In genomic region chr3:149085828-149086231, GRCh38 we compare ENCODE assay signal across 1 cellular context.
TF ChIP-seq lines count a peak whose summit lies in the region.

No MANE protein-coding gene starts in this region.

TF ChIP-seq in K562, 482 proteins besides CTCF, POLR2A, EP300 and RAD21 (continued from another document and continues in another):
- peak; percentile 97 for TF ChIP-seq ARID1B (IDR thresholded peaks at IDR 0.05)
- no peak for TF ChIP-seq ZNF830 (CRISPR knock-in tag; IDR thresholded peaks at IDR 0.05)
- no peak for TF ChIP-seq MEIS2 (IDR thresholded peaks at IDR 0.05; ENCODE audit: partially characterized antibody)
- TF ChIP-seq E4F1 (CRISPR knock-in tag; IDR thresholded peaks at IDR 0.05; ENCODE audit: borderline replicate concordance), result no peak
- peak; percentile 18 for TF ChIP-seq SAP30 (IDR thresholded peaks at IDR 0.05; ENCODE audit: borderline replicate concordance, insufficient read depth, low read depth, low read length, poor library complexity, severe bottlenecking)
- TF ChIP-seq BRD9 (IDR thresholded peaks at IDR 0.05; ENCODE audit: low read depth, partially characterized antibody), result peak; percentile 18
- no peak for TF ChIP-seq ZNF146 (CRISPR knock-in tag; IDR thresholded peaks at IDR 0.05; ENCODE audit: unreplicated experiment)
- TF ChIP-seq PKNOX1 (IDR thresholded peaks at IDR 0.05), result no peak
- TF ChIP-seq HDAC2 (IDR thresholded peaks at IDR 0.05), result 0 out of 2 replicates have a peak, but pooled peaks have one; percentile 56
- no peak for TF ChIP-seq ZNF740 (CRISPR knock-in tag; IDR thresholded peaks at IDR 0.05)
- no peak for TF ChIP-seq ZNF740 (tag; IDR thresholded peaks at IDR 0.05)
- TF ChIP-seq SRSF1 (IDR thresholded peaks at IDR 0.05; ENCODE audit: low read depth, low read length), result no peak
- TF ChIP-seq BRF2 (IDR thresholded peaks at IDR 0.05; ENCODE audit: borderline replicate concordance, insufficient read depth, insufficient read length), result no peak
- TF ChIP-seq ARID3B (CRISPR knock-in tag; IDR thresholded peaks at IDR 0.05; ENCODE audit: borderline replicate concordance), result no peak
- peak; percentile 26; the same call in 1 of the 2 replicates for TF ChIP-seq BHLHE40 (IDR thresholded peaks at IDR 0.05; ENCODE audit: low read length)
- TF ChIP-seq RBM34 (IDR thresholded peaks at IDR 0.05; ENCODE audit: borderline replicate concordance, insufficient read depth, low read length), result no peak
- TF ChIP-seq PTBP1 (IDR thresholded peaks at IDR 0.05; ENCODE audit: low read depth, low read length), result no peak
- TF ChIP-seq L3MBTL2 (IDR thresholded peaks at IDR 0.05), result no peak
- no peak for TF ChIP-seq RBBP5 (IDR thresholded peaks at IDR 0.05; ENCODE audit: borderline replicate concordance, insufficient read depth, low read length, poor library complexity, severe bottlenecking)
- no peak for TF ChIP-seq ZNF280B (CRISPR knock-in tag; IDR thresholded peaks at IDR 0.05)
- TF ChIP-seq CCNT2 (IDR thresholded peaks at IDR 0.05; ENCODE audit: borderline replicate concordance, extremely low read depth, insufficient read length, low read depth, low read length), result peak; percentile 57
- TF ChIP-seq HES1 (IDR thresholded peaks at IDR 0.05; ENCODE audit: low read depth), result no peak
- no peak for TF ChIP-seq ZC3H4 (CRISPR knock-in tag; IDR thresholded peaks at IDR 0.05; ENCODE audit: borderline replicate concordance)
- TF ChIP-seq ZNF449 (CRISPR knock-in tag; IDR thresholded peaks at IDR 0.05), result no peak
- TF ChIP-seq RBM15 (IDR thresholded peaks at IDR 0.05; ENCODE audit: insufficient read depth, low read length), result no peak
- no peak for TF ChIP-seq SRSF3 (IDR thresholded peaks at IDR 0.05; ENCODE audit: insufficient read depth, low read length)
- 0 out of 2 replicates have a peak, but pooled peaks have one; percentile 17 for TF ChIP-seq ZBTB7A (IDR thresholded peaks at IDR 0.05; ENCODE audit: borderline replicate concordance, control insufficient read depth, low read depth, low read length)
- TF ChIP-seq HSF4 (CRISPR knock-in tag; IDR thresholded peaks at IDR 0.05; ENCODE audit: borderline replicate concordance), result no peak
- TF ChIP-seq PTRF (tag; IDR thresholded peaks at IDR 0.05), result no peak
- TF ChIP-seq STAT5A (IDR thresholded peaks at IDR 0.05; ENCODE audit: borderline replicate concordance, low read length), result peak; percentile 56; the same call in 1 of the 2 replicates
- TF ChIP-seq ZNF583 (CRISPR knock-in tag; IDR thresholded peaks at IDR 0.05), result no peak
- peak; percentile 87; the same call in 1 of the 2 replicates for TF ChIP-seq NCOA1 (IDR thresholded peaks at IDR 0.05; ENCODE audit: low read depth)
- no peak for TF ChIP-seq NR2C2 (CRISPR knock-in tag; IDR thresholded peaks at IDR 0.05)
- TF ChIP-seq NR2C2 (tag; IDR thresholded peaks at IDR 0.05), result no peak
- no peak for TF ChIP-seq MTF1 (CRISPR knock-in tag; IDR thresholded peaks at IDR 0.05; ENCODE audit: borderline replicate concordance)
- TF ChIP-seq MTA1 (IDR thresholded peaks at IDR 0.05; ENCODE audit: borderline replicate concordance), result peak; percentile 79
- TF ChIP-seq CREM (IDR thresholded peaks at IDR 0.05; ENCODE audit: low read depth), result peak; percentile 87
- TF ChIP-seq TAF15 (IDR thresholded peaks at IDR 0.05; ENCODE audit: low read depth, low read length), result no peak
- no peak for TF ChIP-seq ZNF274 (IDR thresholded peaks at IDR 0.05; ENCODE audit: borderline replicate concordance, low read depth, low read length)
- no peak for TF ChIP-seq HNRNPK (IDR thresholded peaks at IDR 0.05; ENCODE audit: low read depth, low read length, poor library complexity, severe bottlenecking)
- 0 out of 4 replicates have a peak, but pooled peaks of 1 of the 2 experiments have one; percentile 0 for TF ChIP-seq SRF (CRISPR knock-in tag; IDR thresholded peaks at IDR 0.05)
- peak; percentile 49 to 82; a peak in 2 of 4 replicates for TF ChIP-seq TBL1XR1 (IDR thresholded peaks at IDR 0.05; ENCODE audit: low read length in 2 of 2)
- no peak for TF ChIP-seq SMAD2 (IDR thresholded peaks at IDR 0.05; ENCODE audit: low read depth, low read length)
- peak; percentile 73; the same call in 1 of the 2 replicates for TF ChIP-seq POLR2AphosphoS5 (IDR thresholded peaks at IDR 0.05; ENCODE audit: control insufficient read depth, insufficient read depth, low read depth, low read length)
- peak; percentile 58 for TF ChIP-seq SMAD4 (CRISPR knock-in tag; conservative IDR thresholded peaks at IDR 0.05)
- TF ChIP-seq STAT6 (CRISPR knock-in tag; IDR thresholded peaks at IDR 0.05), result no peak
- TF ChIP-seq EP400 (IDR thresholded peaks at IDR 0.05), result no peak
- TF ChIP-seq ZFP1 (CRISPR knock-in tag; IDR thresholded peaks at IDR 0.05), result no peak
- no peak for TF ChIP-seq MBD1 (CRISPR knock-in tag; IDR thresholded peaks at IDR 0.05)
- no peak for TF ChIP-seq CHD4 (IDR thresholded peaks at IDR 0.05; ENCODE audit: insufficient read depth, insufficient replicate concordance, low read depth, low read length, poor library complexity, severe bottlenecking)
- TF ChIP-seq E2F1 (CRISPR knock-in tag; IDR thresholded peaks at IDR 0.05), result no peak
